17 cellular contexts compared by ENCODE assay signal in genomic region chr6:47551670-47552069, GRCh38.
A peak's percentile ranks its signal among the peaks of the same experiment; 100 is the strongest.
DNase-seq lines count a peak whose midpoint lies in the region; ATAC-seq and TF ChIP-seq lines count a peak whose summit lies in the region.
"Had no signal": no experiment of that assay in that cellular context is flagged by ENCODE, and none has a peak within 500 bp of the region (broad histone marks: within the 10 kb centered on the region; RNA-seq: fewer than 3 reads in every experiment).

No MANE protein-coding gene starts in this region.

- H3K4me3 ChIP-seq in naive thymus-derived CD4-positive, alpha-beta T cell (ENCODE audit: low read length), result no peak overlapping the region
- H3K4me3 ChIP-seq: GM23338 had no signal

- peaks cover 3% of the 10 kb centered on the region for H3K9me3 Mint-ChIP-seq in activated naive CD8-positive, alpha-beta T cell (ENCODE audit: low read depth)
- peaks cover 30% of the 10 kb centered on the region for H3K9me3 Mint-ChIP-seq in activated naive CD8-positive, alpha-beta T cell treated with anti-CD3 and anti-CD28 coated beads, Interleukin-2, amount 50 U/mL, for 24 hours
- peaks cover 55% of the 10 kb centered on the region for H3K9me3 Mint-ChIP-seq in WTC11
- peaks cover 58% of the 10 kb centered on the region for H3K9me3 Mint-ChIP-seq in nephron progenitor cell
- H3K9me3 Mint-ChIP-seq in naive thymus-derived CD4-positive, alpha-beta T cell, result peaks cover 0 to 24% (median 3%) of the 10 kb centered on the region in 11 donors

- CTCF ChIA-PET in WTC11 (lab: Charles Lee), result no interaction called here
- CTCF ChIA-PET in naive thymus-derived CD4-positive, alpha-beta T cell (lab: Charles Lee), result no interaction called here

- H3K36me3 Mint-ChIP-seq in activated naive CD8-positive, alpha-beta T cell, result peaks cover 37% of the 10 kb centered on the region
- H3K36me3 Mint-ChIP-seq in activated naive CD8-positive, alpha-beta T cell treated with anti-CD3 and anti-CD28 coated beads, Interleukin-2, amount 50 U/mL, for 24 hours (ENCODE audit: low read depth), result peaks cover 47% of the 10 kb centered on the region
- peaks cover 74% of the 10 kb centered on the region for H3K36me3 Mint-ChIP-seq in WTC11
- peaks cover 88% of the 10 kb centered on the region for H3K36me3 Mint-ChIP-seq in nephron progenitor cell (ENCODE audit: low read depth)
- H3K36me3 Mint-ChIP-seq in naive thymus-derived CD4-positive, alpha-beta T cell, result peaks cover 7 to 62% (median 54%) of the 10 kb centered on the region in 5 donors

- POLR2A ChIA-PET in WTC11 (lab: Charles Lee), result no interaction called here
- POLR2A ChIA-PET in naive thymus-derived CD4-positive, alpha-beta T cell (lab: Charles Lee), result no interaction called here

- ATAC-seq in activated naive CD8-positive, alpha-beta T cell treated with anti-CD3 and anti-CD28 coated beads, Interleukin-2, amount 50 U/mL, for 24 hours, result no peak
- ATAC-seq in WTC11, result no peak
- no peak for ATAC-seq in naive thymus-derived CD4-positive, alpha-beta T cell
- ATAC-seq: GM23338, HCT116 had no signal

- TF ChIP-seq CTCF in WTC11 (IDR thresholded peaks at IDR 0.05) (no peak), nephron progenitor cell (IDR thresholded peaks at IDR 0.05) (no peak)

- H3K27ac ChIP-seq in naive thymus-derived CD4-positive, alpha-beta T cell (ENCODE audit: low read depth, low read length), result no peak overlapping the region

- no peaks in the 10 kb centered on the region for H3K9me3 ChIP-seq in naive thymus-derived CD4-positive, alpha-beta T cell (ENCODE audit: control insufficient read depth in 2 of 3, low read length in 3 of 3)
- H3K9me3 ChIP-seq: BE2C had no signal

- no peaks in the 10 kb centered on the region for H3K4me1 ChIP-seq in naive thymus-derived CD4-positive, alpha-beta T cell (ENCODE audit: control insufficient read depth in 2 of 2, insufficient read depth in 2 of 2, low read length in 2 of 2)
- H3K4me1 ChIP-seq: BE2C had no signal

- H3K27ac Mint-ChIP-seq in activated naive CD8-positive, alpha-beta T cell, result peak overlapping the region; percentile 73
- H3K27ac Mint-ChIP-seq in activated naive CD8-positive, alpha-beta T cell treated with anti-CD3 and anti-CD28 coated beads, Interleukin-2, amount 50 U/mL, for 24 hours, result no peak overlapping the region
- peak overlapping the region; percentile 58; the same call in 1 of the 2 replicates for H3K27ac Mint-ChIP-seq in WTC11
- H3K27ac Mint-ChIP-seq in nephron progenitor cell, result peak overlapping the region; percentile 41
- H3K27ac Mint-ChIP-seq in naive thymus-derived CD4-positive, alpha-beta T cell, result peak overlapping the region in 3 of 9 donors; percentile 15 to 65 (median 44)
- H3K27ac Mint-ChIP-seq: CD4-positive, CD25-positive, alpha-beta regulatory T cell; GM23338; HFFc6 had no signal

- H3K4me1 Mint-ChIP-seq in activated naive CD8-positive, alpha-beta T cell (ENCODE audit: low read depth), result peaks cover 17% of the 10 kb centered on the region
- H3K4me1 Mint-ChIP-seq in activated naive CD8-positive, alpha-beta T cell treated with anti-CD3 and anti-CD28 coated beads, Interleukin-2, amount 50 U/mL, for 24 hours, result peaks cover 4% of the 10 kb centered on the region
- H3K4me1 Mint-ChIP-seq in WTC11, result no peaks in the 10 kb centered on the region
- no peaks in the 10 kb centered on the region for H3K4me1 Mint-ChIP-seq in nephron progenitor cell
- H3K4me1 Mint-ChIP-seq in naive thymus-derived CD4-positive, alpha-beta T cell, result peaks cover 3 to 24% (median 16%) of the 10 kb centered on the region in 7 donors
- H3K4me1 Mint-ChIP-seq: GM23338 had no signal

- H3K36me3 ChIP-seq in naive thymus-derived CD4-positive, alpha-beta T cell (ENCODE audit: control insufficient read depth in 2 of 3, insufficient read depth in 3 of 3, low read length in 3 of 3), result peaks cover 0 to 5% (median 0%) of the 10 kb centered on the region in 3 experiments

- intact Hi-C loops in naive thymus-derived CD4-positive, alpha-beta T cell (cut with micrococcal nuclease), result no loop called here

- no peak for DNase-seq in activated naive CD8-positive, alpha-beta T cell treated with anti-CD3 and anti-CD28 coated beads, Interleukin-2, amount 50 U/mL, for 24 hours
- DNase-seq in WTC11 (ENCODE audit: low spot score) (no peak), nephron progenitor cell (no peak), HCEC 1CT (no peak)
- DNase-seq in naive thymus-derived CD4-positive, alpha-beta T cell, result no peak
- DNase-seq: ACHN; BE2C; C1 segment of cervical spinal cord; Calu3; CD4-positive, CD25-positive, alpha-beta regulatory T cell; DMS79 treated with DMSO at 0.1 percent for 48 hours; GF-D8; HFFc6; IMR-90 had no signal

- H3K4me3 Mint-ChIP-seq in activated naive CD8-positive, alpha-beta T cell, result no peak overlapping the region
- H3K4me3 Mint-ChIP-seq in activated naive CD8-positive, alpha-beta T cell treated with anti-CD3 and anti-CD28 coated beads, Interleukin-2, amount 50 U/mL, for 24 hours, result no peak overlapping the region
- no peak overlapping the region for H3K4me3 Mint-ChIP-seq in WTC11
- H3K4me3 Mint-ChIP-seq in nephron progenitor cell, result no peak overlapping the region
- H3K4me3 Mint-ChIP-seq in naive thymus-derived CD4-positive, alpha-beta T cell, result no peak overlapping the region
- H3K4me3 Mint-ChIP-seq: CD4-positive, CD25-positive, alpha-beta regulatory T cell; GM23338; HFFc6 had no signal

- no peaks in the 10 kb centered on the region for H3K27me3 ChIP-seq in naive thymus-derived CD4-positive, alpha-beta T cell (ENCODE audit: control insufficient read depth in 2 of 2, insufficient read depth in 2 of 2, low read length in 2 of 2)
- H3K27me3 ChIP-seq: BE2C had no signal

- no peaks in the 10 kb centered on the region for H3K27me3 Mint-ChIP-seq in activated naive CD8-positive, alpha-beta T cell
- no peaks in the 10 kb centered on the region for H3K27me3 Mint-ChIP-seq in activated naive CD8-positive, alpha-beta T cell treated with anti-CD3 and anti-CD28 coated beads, Interleukin-2, amount 50 U/mL, for 24 hours
- H3K27me3 Mint-ChIP-seq in WTC11 (ENCODE audit: low read depth), result no peaks in the 10 kb centered on the region
- no peaks in the 10 kb centered on the region for H3K27me3 Mint-ChIP-seq in nephron progenitor cell (ENCODE audit: low read depth, poor library complexity)
- no peaks in the 10 kb centered on the region for H3K27me3 Mint-ChIP-seq in naive thymus-derived CD4-positive, alpha-beta T cell
- H3K27me3 Mint-ChIP-seq: CD4-positive, CD25-positive, alpha-beta regulatory T cell had no signal

TF ChIP-seq in WTC11, 78 proteins besides CTCF, POLR2A, EP300 and RAD21 (continues in another document):
- TF ChIP-seq PRRX2 (CRISPR knock-in tag; IDR thresholded peaks at IDR 0.05) (no peak), CDX4 (CRISPR knock-in tag; IDR thresholded peaks at IDR 0.05; ENCODE audit: borderline replicate concordance) (no peak), KAT7 (CRISPR knock-in tag; IDR thresholded peaks at IDR 0.05; ENCODE audit: borderline replicate concordance) (no peak), ZBTB43 (CRISPR knock-in tag; IDR thresholded peaks at IDR 0.05) (no peak), JAZF1 (CRISPR knock-in tag; IDR thresholded peaks at IDR 0.05) (no peak), CREM (CRISPR knock-in tag; IDR thresholded peaks at IDR 0.05) (no peak), TEAD4 (CRISPR knock-in tag; IDR thresholded peaks at IDR 0.05) (no peak), CBFB (CRISPR knock-in tag; IDR thresholded peaks at IDR 0.05; ENCODE audit: low read depth) (no peak), HMGA2 (CRISPR knock-in tag; IDR thresholded peaks at IDR 0.05) (no peak), ZMAT4 (CRISPR knock-in tag; IDR thresholded peaks at IDR 0.05) (no peak), RORB (CRISPR knock-in tag; IDR thresholded peaks at IDR 0.05) (no peak), SP1 (CRISPR knock-in tag; conservative IDR thresholded peaks at IDR 0.05) (no peak)
